ENCODE assay signal across 11 cellular contexts in the genomic region with DNA sequence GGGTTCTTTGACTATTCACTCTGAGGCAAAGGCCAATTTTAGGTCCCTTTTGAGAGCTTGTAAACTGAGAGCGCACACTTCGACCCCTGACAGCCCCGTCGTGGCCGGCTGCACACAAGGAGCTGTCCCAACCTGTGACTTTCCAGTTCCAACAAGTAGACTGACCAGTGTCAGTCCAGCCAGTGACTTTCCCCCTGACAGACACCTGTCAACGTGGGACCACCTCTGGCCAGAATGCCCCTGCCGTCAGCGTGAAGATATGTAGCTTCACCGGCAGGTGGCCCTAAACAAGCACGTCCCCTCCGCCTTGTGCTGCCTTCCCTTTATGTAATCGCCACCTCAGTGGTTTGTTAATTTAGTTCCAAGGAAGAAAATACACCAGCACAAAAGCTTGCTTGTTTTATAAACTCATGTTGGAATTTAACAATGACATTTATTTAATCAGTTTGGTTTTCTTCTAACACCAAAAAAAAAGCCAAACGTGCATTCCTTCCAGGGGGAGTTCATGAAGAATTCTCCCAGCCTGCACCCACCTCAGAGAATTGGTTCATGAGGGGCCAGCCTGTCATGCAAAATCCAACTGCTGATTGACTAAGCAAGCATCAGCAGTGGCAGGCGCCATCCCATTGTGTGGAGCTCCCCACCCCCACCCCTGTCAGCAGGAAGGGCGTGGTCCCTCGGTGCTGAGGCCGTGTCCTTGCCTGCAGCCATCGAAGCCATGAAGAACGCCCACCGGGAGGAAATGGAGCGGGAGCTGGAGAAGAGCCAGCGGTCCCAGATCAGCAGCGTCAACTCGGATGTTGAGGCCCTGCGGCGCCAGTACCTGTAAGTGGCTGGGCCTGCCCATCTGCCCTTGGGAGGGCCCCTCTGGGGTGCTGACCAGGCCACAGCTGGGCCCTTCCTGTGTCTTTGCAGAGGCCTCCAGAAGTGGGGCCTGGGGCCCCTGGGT. TPM values are rescaled to one million over a fixed set of nuclear protein-coding genes. Genes with fewer than 3 reads are reported as not detected.
DNase-seq lines count a peak whose midpoint lies in the region; ATAC-seq and TF ChIP-seq lines count a peak whose summit lies in the region.
"Had no signal": no experiment of that assay in that cellular context is flagged by ENCODE, and none has a peak within 500 bp of the region (broad histone marks: within the 10 kb centered on the region; RNA-seq: fewer than 3 reads in every experiment).

No MANE protein-coding gene starts in this region.

- H3K9me3 Mint-ChIP-seq in activated CD4-positive, alpha-beta T cell treated with anti-CD3 and anti-CD28 coated beads, Interleukin-2, amount 10 ng/mL, durations not matched to agents 7 days and 5 days: no peaks in the 10 kb centered on the region
- no peaks in the 10 kb centered on the region for H3K9me3 Mint-ChIP-seq in WTC11

- CTCF ChIA-PET in activated CD4-positive, alpha-beta T cell treated with anti-CD3 and anti-CD28 coated beads, Interleukin-2, amount 10 ng/mL, durations not matched to agents 7 days and 5 days (lab: Charles Lee): interaction anchor here (1.0 to 1.3 kb wide), 3 partner anchors 24 to 40 kb away, joined by 3 to 4 read pairs (median 3); no protein-coding TSS in a partner anchor
- CTCF ChIA-PET in WTC11 (lab: Charles Lee): interaction anchor here (0.7 to 3.4 kb wide), 4 partner anchors 9 to 181 kb away, joined by 3 to 18 read pairs (median 4); no protein-coding TSS in a partner anchor

- POLR2A ChIA-PET in activated CD4-positive, alpha-beta T cell treated with anti-CD3 and anti-CD28 coated beads, Interleukin-2, amount 10 ng/mL, durations not matched to agents 7 days and 5 days (lab: Charles Lee): no interaction called here
- POLR2A ChIA-PET in WTC11 (lab: Charles Lee): interaction anchor here (0.6 kb wide), 1 partner anchor 65 kb away, joined by 4 read pairs; the partner anchor contains the start of gene FLCN

- TF ChIP-seq CTCF in WTC11 (IDR thresholded peaks at IDR 0.05): no peak

- peak; percentile 35 for ATAC-seq in WTC11
- ATAC-seq in sciatic nerve: peak; percentile 39
- ATAC-seq in GM21526 (IDR thresholded peaks at IDR 0.05; ENCODE audit: low FRiP score, unreplicated experiment): no peak
- no peak for ATAC-seq in HG03039 (IDR thresholded peaks at IDR 0.05; ENCODE audit: unreplicated experiment)

- H3K27me3 Mint-ChIP-seq in activated CD4-positive, alpha-beta T cell treated with anti-CD3 and anti-CD28 coated beads, Interleukin-2, amount 10 ng/mL, durations not matched to agents 7 days and 5 days: no peaks in the 10 kb centered on the region
- no peaks in the 10 kb centered on the region for H3K27me3 Mint-ChIP-seq in WTC11 (ENCODE audit: low read depth)

- no peak overlapping the region for H3K4me3 Mint-ChIP-seq in activated CD4-positive, alpha-beta T cell treated with anti-CD3 and anti-CD28 coated beads, Interleukin-2, amount 10 ng/mL, durations not matched to agents 7 days and 5 days
- no peak overlapping the region for H3K4me3 Mint-ChIP-seq in WTC11

- intact Hi-C loops in cardiac septum (cut with DNase I): no loop called here
- intact Hi-C loops in sciatic nerve (cut with DNase I): no loop called here

- H3K4me1 Mint-ChIP-seq in activated CD4-positive, alpha-beta T cell treated with anti-CD3 and anti-CD28 coated beads, Interleukin-2, amount 10 ng/mL, durations not matched to agents 7 days and 5 days: peaks cover 78% of the 10 kb centered on the region
- peaks cover 10% of the 10 kb centered on the region; the same call in 1 of the 2 replicates for H3K4me1 Mint-ChIP-seq in WTC11

- peaks cover 79% of the 10 kb centered on the region for H3K36me3 Mint-ChIP-seq in activated CD4-positive, alpha-beta T cell treated with anti-CD3 and anti-CD28 coated beads, Interleukin-2, amount 10 ng/mL, durations not matched to agents 7 days and 5 days (ENCODE audit: low read depth)
- peaks cover 29% of the 10 kb centered on the region for H3K36me3 Mint-ChIP-seq in WTC11

- H3K27ac Mint-ChIP-seq in activated CD4-positive, alpha-beta T cell treated with anti-CD3 and anti-CD28 coated beads, Interleukin-2, amount 10 ng/mL, durations not matched to agents 7 days and 5 days: peak overlapping the region; percentile 91
- H3K27ac Mint-ChIP-seq in WTC11: no peak overlapping the region

- no peak for DNase-seq in activated CD4-positive, alpha-beta T cell treated with anti-CD3 and anti-CD28 coated beads, Interleukin-2, amount 10 ng/mL, durations not matched to agents 7 days and 5 days
- no peak for DNase-seq in activated CD4-positive, alpha-beta T cell treated with anti-CD3 and anti-CD28 coated beads for 4 hours
- DNase-seq in WTC11 (ENCODE audit: low spot score) (peak; percentile 29), cardiac septum (ENCODE audit: low spot score) (peak; percentile 85), sciatic nerve (ENCODE audit: low spot score) (no peak), NCI-H1436 (lab: John Stamatoyannopoulos, UW) (no peak)
- DNase-seq: hippocampal formation, NCI-H2171 treated with DMSO at 0.1 percent for 48 hours, SJCRH30 had no signal

TF ChIP-seq in WTC11, 78 proteins besides CTCF, POLR2A, EP300 and RAD21:
- TF ChIP-seq ZNF121 (CRISPR knock-in tag; IDR thresholded peaks at IDR 0.05) (no peak), EMX1 (CRISPR knock-in tag; IDR thresholded peaks at IDR 0.05) (no peak), NR1H2 (CRISPR knock-in tag; IDR thresholded peaks at IDR 0.05) (no peak), ZNF219 (CRISPR knock-in tag; IDR thresholded peaks at IDR 0.05; ENCODE audit: borderline replicate concordance) (no peak), ATF1 (CRISPR knock-in tag; IDR thresholded peaks at IDR 0.05) (no peak), FOXK1 (CRISPR knock-in tag; IDR thresholded peaks at IDR 0.05) (no peak), ZNF425 (CRISPR knock-in tag; conservative IDR thresholded peaks at IDR 0.05) (no peak)
- TF ChIP-seq, protein P1, sequence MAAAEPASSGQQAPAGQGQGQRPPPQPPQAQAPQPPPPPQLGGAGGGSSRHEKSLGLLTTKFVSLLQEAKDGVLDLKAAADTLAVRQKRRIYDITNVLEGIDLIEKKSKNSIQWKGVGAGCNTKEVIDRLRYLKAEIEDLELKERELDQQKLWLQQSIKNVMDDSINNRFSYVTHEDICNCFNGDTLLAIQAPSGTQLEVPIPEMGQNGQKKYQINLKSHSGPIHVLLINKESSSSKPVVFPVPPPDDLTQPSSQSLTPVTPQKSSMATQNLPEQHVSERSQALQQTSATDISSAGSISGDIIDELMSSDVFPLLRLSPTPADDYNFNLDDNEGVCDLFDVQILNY (CRISPR knock-in tag; IDR thresholded peaks at IDR 0.05): no peak
- TF ChIP-seq, protein P2, sequence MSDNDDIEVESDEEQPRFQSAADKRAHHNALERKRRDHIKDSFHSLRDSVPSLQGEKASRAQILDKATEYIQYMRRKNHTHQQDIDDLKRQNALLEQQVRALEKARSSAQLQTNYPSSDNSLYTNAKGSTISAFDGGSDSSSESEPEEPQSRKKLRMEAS (CRISPR knock-in tag; IDR thresholded peaks at IDR 0.05): no peak
- TF ChIP-seq, protein P3, sequence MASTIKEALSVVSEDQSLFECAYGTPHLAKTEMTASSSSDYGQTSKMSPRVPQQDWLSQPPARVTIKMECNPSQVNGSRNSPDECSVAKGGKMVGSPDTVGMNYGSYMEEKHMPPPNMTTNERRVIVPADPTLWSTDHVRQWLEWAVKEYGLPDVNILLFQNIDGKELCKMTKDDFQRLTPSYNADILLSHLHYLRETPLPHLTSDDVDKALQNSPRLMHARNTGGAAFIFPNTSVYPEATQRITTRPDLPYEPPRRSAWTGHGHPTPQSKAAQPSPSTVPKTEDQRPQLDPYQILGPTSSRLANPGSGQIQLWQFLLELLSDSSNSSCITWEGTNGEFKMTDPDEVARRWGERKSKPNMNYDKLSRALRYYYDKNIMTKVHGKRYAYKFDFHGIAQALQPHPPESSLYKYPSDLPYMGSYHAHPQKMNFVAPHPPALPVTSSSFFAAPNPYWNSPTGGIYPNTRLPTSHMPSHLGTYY (CRISPR knock-in tag; IDR thresholded peaks at IDR 0.05): no peak
TF ChIP-seq in WTC11: peak in this region for 0.

RNA-seq across cellular contexts. Expression of gene PLD6, which starts 33.9 kb away (rescaled TPM):
- 10 to 100 TPM; 10.9 to 11.8 TPM for total RNA-seq in activated CD4-positive, alpha-beta T cell treated with anti-CD3 and anti-CD28 coated beads, Interleukin-2, amount 10 ng/mL, durations not matched to agents 7 days and 5 days
- total RNA-seq in WTC11 (2021) (1.2 to 2.6 TPM (median 2.6 TPM) in 3 replicates), cardiac septum (1.4 TPM), sciatic nerve (7.6 TPM)

Comparison
In these comparisons a context has a peak if more than half of its experiments do, and no peak if none do; other contexts are left out.
1. DNase-seq: peak in WTC11 (single experiment) and cardiac septum (single experiment); none in activated CD4-positive, alpha-beta T cell treated with anti-CD3 and anti-CD28 coated beads, Interleukin-2, amount 10 ng/mL, durations not matched to agents 7 days and 5 days (single experiment), activated CD4-positive, alpha-beta T cell treated with anti-CD3 and anti-CD28 coated beads for 4 hours (0 of 2), sciatic nerve (single experiment) and NCI-H1436 (single experiment).
2. ATAC-seq: peak in WTC11 (single experiment) and sciatic nerve (single experiment); none in GM21526 (single experiment) and HG03039 (single experiment).